ENCODE assay signal across 8 cellular contexts in the genomic region with DNA sequence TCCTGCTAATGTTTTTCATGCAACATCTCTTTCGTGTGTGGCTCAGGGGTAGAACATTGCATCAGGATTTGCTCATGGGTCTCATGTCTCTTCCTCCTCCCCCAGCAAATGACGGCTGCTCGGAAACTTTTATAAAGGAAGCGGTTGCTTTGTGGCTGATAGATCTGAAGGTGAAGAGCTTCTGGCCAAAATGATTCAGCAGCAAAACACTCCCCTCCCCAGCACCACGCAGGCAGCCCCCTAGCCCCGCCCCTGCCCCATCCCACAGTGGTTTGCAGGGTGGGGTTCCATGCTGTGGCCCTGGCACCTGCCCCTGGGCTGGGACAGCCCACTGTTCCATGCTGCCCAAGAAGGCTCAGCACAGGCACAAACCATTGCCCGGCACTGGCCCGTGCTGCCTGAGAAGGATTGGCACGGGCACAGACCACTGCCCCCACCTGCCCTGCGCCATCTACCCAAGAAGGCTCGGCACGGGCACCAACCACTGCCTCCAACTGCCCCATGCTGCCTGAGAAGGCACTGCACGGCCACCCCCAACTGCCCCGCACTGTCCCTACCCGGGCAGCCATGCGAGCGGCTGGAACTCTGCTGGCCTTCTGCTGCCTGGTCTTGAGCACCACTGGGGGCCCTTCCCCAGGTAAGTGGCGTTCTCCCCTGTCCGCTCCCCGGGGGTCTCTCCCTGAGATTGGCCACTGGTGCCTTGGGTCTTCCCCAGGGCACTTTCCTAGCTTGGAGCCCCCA. TPM values are rescaled to one million over a fixed set of nuclear protein-coding genes. Genes with fewer than 3 reads are reported as not detected.
DNase-seq lines count a peak whose midpoint lies in the region; ATAC-seq and TF ChIP-seq lines count a peak whose summit lies in the region.

A gene with protein sequence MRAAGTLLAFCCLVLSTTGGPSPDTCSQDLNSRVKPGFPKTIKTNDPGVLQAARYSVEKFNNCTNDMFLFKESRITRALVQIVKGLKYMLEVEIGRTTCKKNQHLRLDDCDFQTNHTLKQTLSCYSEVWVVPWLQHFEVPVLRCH (plus strand): TSS at position 331 of the 741 bp plus-strand sequence. CDS start 237 bp downstream, at position 568.

- TF ChIP-seq EP300 in stomach (IDR thresholded peaks at IDR 0.05) = no peak

- CTCF ChIA-PET in OCI-LY7 (lab: Charles Lee; ENCODE audit: unreplicated experiment) = no interaction called here

- H3K9ac ChIP-seq in mucosa of rectum (ENCODE audit: low read depth in 1 of 2, low read length in 2 of 2) (peak within 1 kb of the TSS; percentile 32 to 38), MM.1S (ENCODE audit: low read length) (no peak within 1 kb of the TSS)

- H3K9me2 ChIP-seq in OCI-LY7 (ENCODE audit: insufficient read depth, low read length) = no peaks in the 10 kb centered on the region
- H3K9me2 ChIP-seq in MM.1S (replicated peaks; ENCODE audit: insufficient read depth, low read length) = no peaks in the 10 kb centered on the region

- BruUV-seq in OCI-LY7 (replicated peaks; lab: Mats Ljungman, UMichigan) = no TSS peak

- intact Hi-C loops in OCI-LY7 (cut with micrococcal nuclease; ENCODE audit: unreplicated experiment) = no loop called here
- intact Hi-C loops in activated T-helper 1 cell treated with anti-CD3 and anti-CD28 coated beads, Interleukin-12 subunit alpha, Interleukin-12 subunit beta, Interleukin-2, Interleukin-4 antibody, amounts not matched to agents 30 ng/mL and 10 ng/mL and 1 ng/mL, durations not matched to agents 14 hours and 24 hours and 36 hours (cut with micrococcal nuclease) = loop anchor here (1.0 to 5.0 kb wide), 9 partner anchors 18 to 747 kb away; a partner anchor contains a TSS
- intact Hi-C loops in stomach (cut with DNase I; ENCODE audit: low total_unique reads) = no loop called here

- TF ChIP-seq CTCF in OCI-LY7 (conservative IDR thresholded peaks at IDR 0.05; ENCODE audit: low read length) = no peak
- no peak for TF ChIP-seq CTCF in stomach (IDR thresholded peaks at IDR 0.05)
- no peak for TF ChIP-seq CTCF in MM.1S (IDR thresholded peaks at IDR 0.05; ENCODE audit: low read length)

- H3K4me3 ChIP-seq in OCI-LY7 (ENCODE audit: low read depth, low read length, poor library complexity, severe bottlenecking) = no peak within 1 kb of the TSS
- H3K4me3 ChIP-seq in mucosa of rectum (ENCODE audit: low read length in 2 of 2) = peak within 1 kb of the TSS; percentile 50 to 56
- peak within 1 kb of the TSS; percentile 9 to 38 (median 34) for H3K4me3 ChIP-seq in stomach
- H3K4me3 ChIP-seq in MM.1S (ENCODE audit: low read length) = no peak within 1 kb of the TSS

- H3K4me2 ChIP-seq in OCI-LY7 (ENCODE audit: low read length) (no peak within 1 kb of the TSS), MM.1S (ENCODE audit: low read depth, low read length) (no peak within 1 kb of the TSS)

- H4K20me1 ChIP-seq in OCI-LY7 (ENCODE audit: insufficient read depth, low read length) (no peaks in the 10 kb centered on the region), MM.1S (ENCODE audit: insufficient read depth, low read length) (no peaks in the 10 kb centered on the region)

- peak; percentile 4 for DNase-seq in OCI-LY7 (ENCODE audit: low spot score)
- DNase-seq in activated T-helper 1 cell treated with anti-CD3 and anti-CD28 coated beads, Interleukin-12 subunit alpha, Interleukin-12 subunit beta, Interleukin-2, Interleukin-4 antibody, amounts not matched to agents 30 ng/mL and 10 ng/mL and 1 ng/mL, durations not matched to agents 14 hours and 24 hours and 36 hours (ENCODE audit: low spot score) = peak; percentile 81
- DNase-seq in stomach = peak; percentile 49
- DNase-seq in COLO668 (lab: John Stamatoyannopoulos, UW; ENCODE audit: unreplicated experiment) = no peak
- DNase-seq in MM.1S = no peak
- DNase-seq in NCI-H1048 (lab: John Stamatoyannopoulos, UW) = no peak

- H3K9me3 ChIP-seq in OCI-LY7 (ENCODE audit: low read length) = no peaks in the 10 kb centered on the region
- H3K9me3 ChIP-seq in mucosa of rectum (ENCODE audit: control insufficient read depth in 2 of 2, low read length in 2 of 2) = no peaks in the 10 kb centered on the region
- H3K9me3 ChIP-seq in stomach = peaks cover 4 to 32% (median 10%) of the 10 kb centered on the region in 4 donors
- no peaks in the 10 kb centered on the region for H3K9me3 ChIP-seq in MM.1S (replicated peaks; ENCODE audit: insufficient read depth, low read length)

- peaks cover 57% of the 10 kb centered on the region for H3K36me3 Mint-ChIP-seq in activated T-helper 1 cell treated with anti-CD3 and anti-CD28 coated beads, Interleukin-12 subunit alpha, Interleukin-12 subunit beta, Interleukin-2, Interleukin-4 antibody, amounts not matched to agents 30 ng/mL and 10 ng/mL and 1 ng/mL, durations not matched to agents 14 hours and 24 hours and 36 hours (ENCODE audit: low read depth)

- H2AFZ ChIP-seq in OCI-LY7 (ENCODE audit: low read length) = no peak within 1 kb of the TSS
- H2AFZ ChIP-seq in MM.1S (ENCODE audit: low read length) = no peak within 1 kb of the TSS

- H3F3A ChIP-seq in MM.1S (ENCODE audit: insufficient read depth, low read length) = no peaks in the 10 kb centered on the region

- H3K27ac ChIP-seq in OCI-LY7 (ENCODE audit: low read depth, low read length, poor library complexity, severe bottlenecking) = no peak within 1 kb of the TSS
- peak within 1 kb of the TSS; percentile 58 to 61 for H3K27ac ChIP-seq in mucosa of rectum (ENCODE audit: low read depth in 2 of 2, low read length in 2 of 2)
- H3K27ac ChIP-seq in stomach = peak within 1 kb of the TSS; percentile 50 to 74 (median 64)
- H3K27ac ChIP-seq in MM.1S (ENCODE audit: low read length) = no peak within 1 kb of the TSS

- TF ChIP-seq POLR2A in stomach (IDR thresholded peaks at IDR 0.05) = no peak

- ATAC-seq in GM19043 (IDR thresholded peaks at IDR 0.05; ENCODE audit: low read depth, unreplicated experiment) = peak; percentile 65

- no peaks in the 10 kb centered on the region for H3K4me1 ChIP-seq in OCI-LY7 (ENCODE audit: insufficient read depth, low read length, poor library complexity, severe bottlenecking)
- H3K4me1 ChIP-seq in mucosa of rectum (ENCODE audit: control insufficient read depth in 2 of 2, insufficient read depth in 2 of 2, low read length in 2 of 2) = no peaks in the 10 kb centered on the region
- H3K4me1 ChIP-seq in stomach = peaks cover 0 to 9% (median 0%) of the 10 kb centered on the region in 4 donors
- no peaks in the 10 kb centered on the region for H3K4me1 ChIP-seq in MM.1S (ENCODE audit: low read length)

- peaks cover 74% of the 10 kb centered on the region for H3K4me1 Mint-ChIP-seq in activated T-helper 1 cell treated with anti-CD3 and anti-CD28 coated beads, Interleukin-12 subunit alpha, Interleukin-12 subunit beta, Interleukin-2, Interleukin-4 antibody, amounts not matched to agents 30 ng/mL and 10 ng/mL and 1 ng/mL, durations not matched to agents 14 hours and 24 hours and 36 hours (ENCODE audit: low read depth)

- peaks cover 46% of the 10 kb centered on the region for H3K9me3 Mint-ChIP-seq in activated T-helper 1 cell treated with anti-CD3 and anti-CD28 coated beads, Interleukin-12 subunit alpha, Interleukin-12 subunit beta, Interleukin-2, Interleukin-4 antibody, amounts not matched to agents 30 ng/mL and 10 ng/mL and 1 ng/mL, durations not matched to agents 14 hours and 24 hours and 36 hours

- 62 to 71% (median 70%) methylated on average over 12 to 20 of the region's 20 CpGs for WGBS in stomach, 5 donors

- H3K36me3 ChIP-seq in OCI-LY7 (ENCODE audit: insufficient read depth, low read length) = no peaks in the 10 kb centered on the region
- no peaks in the 10 kb centered on the region for H3K36me3 ChIP-seq in mucosa of rectum (ENCODE audit: control insufficient read depth in 2 of 2, insufficient read depth in 2 of 2, low read length in 2 of 2)
- H3K36me3 ChIP-seq in stomach = peaks cover 0 to 7% (median under 1%) of the 10 kb centered on the region in 4 donors
- H3K36me3 ChIP-seq in MM.1S (replicated peaks; ENCODE audit: insufficient read depth, low read length) = no peaks in the 10 kb centered on the region

- H3K27me3 ChIP-seq in mucosa of rectum (ENCODE audit: control insufficient read depth in 2 of 2, insufficient read depth in 2 of 2, low read length in 2 of 2) = no peaks in the 10 kb centered on the region
- peaks cover 0 to 14% (median 0%) of the 10 kb centered on the region in 3 donors for H3K27me3 ChIP-seq in stomach
- H3K27me3 ChIP-seq in MM.1S (replicated peaks; ENCODE audit: insufficient read depth, low read length) = no peaks in the 10 kb centered on the region

- peak within 1 kb of the TSS; percentile 99 for H3K27ac Mint-ChIP-seq in activated T-helper 1 cell treated with anti-CD3 and anti-CD28 coated beads, Interleukin-12 subunit alpha, Interleukin-12 subunit beta, Interleukin-2, Interleukin-4 antibody, amounts not matched to agents 30 ng/mL and 10 ng/mL and 1 ng/mL, durations not matched to agents 14 hours and 24 hours and 36 hours

- H3K4me3 Mint-ChIP-seq in activated T-helper 1 cell treated with anti-CD3 and anti-CD28 coated beads, Interleukin-12 subunit alpha, Interleukin-12 subunit beta, Interleukin-2, Interleukin-4 antibody, amounts not matched to agents 30 ng/mL and 10 ng/mL and 1 ng/mL, durations not matched to agents 14 hours and 24 hours and 36 hours = peak within 1 kb of the TSS; percentile 90

- POLR2A ChIA-PET in OCI-LY7 (lab: Charles Lee) = no interaction called here

- H3K79me2 ChIP-seq in OCI-LY7 (ENCODE audit: insufficient read depth, low read depth, low read length) (no peaks in the 10 kb centered on the region), MM.1S (ENCODE audit: low read length) (no peaks in the 10 kb centered on the region)

- H3K27me3 Mint-ChIP-seq in activated T-helper 1 cell treated with anti-CD3 and anti-CD28 coated beads, Interleukin-12 subunit alpha, Interleukin-12 subunit beta, Interleukin-2, Interleukin-4 antibody, amounts not matched to agents 30 ng/mL and 10 ng/mL and 1 ng/mL, durations not matched to agents 14 hours and 24 hours and 36 hours (ENCODE audit: insufficient read depth) = no peaks in the 10 kb centered on the region

RNA-seq across cellular contexts. Expression of the gene that starts here (rescaled TPM):
- total RNA-seq in OCI-LY7 (2014; rRNA removed; shearing (Covaris generic)) = not detected in 2 replicates
- not detected in 2 replicates for total RNA-seq in OCI-LY7 (2022)
- total RNA-seq in activated T-helper 1 cell treated with anti-CD3 and anti-CD28 coated beads, Interleukin-12 subunit alpha, Interleukin-12 subunit beta, Interleukin-2, Interleukin-4 antibody, amounts not matched to agents 30 ng/mL and 10 ng/mL and 1 ng/mL, durations not matched to agents 14 hours and 24 hours and 36 hours = 127 and 133 TPM in 2 replicates
- total RNA-seq in stomach = 1 to 10 TPM in 3 of 5 donors, under 1 TPM in 1, not detected in 1; 0.87 to 4.5 (median 2.0) TPM
- polyA plus RNA-seq in stomach = 1 to 10 TPM; 2.5 to 8.3 (median 4.9) TPM

Comparison
In these comparisons a context has a peak if more than half of its experiments do, and no peak if none do; other contexts are left out.
1. RNA of the gene that starts here (total RNA-seq): 127 to 133 TPM in activated T-helper 1 cell treated with anti-CD3 and anti-CD28 coated beads, Interleukin-12 subunit alpha, Interleukin-12 subunit beta, Interleukin-2, Interleukin-4 antibody, amounts not matched to agents 30 ng/mL and 10 ng/mL and 1 ng/mL, durations not matched to agents 14 hours and 24 hours and 36 hours; 0.87 to 4.5 TPM in stomach and not detected in OCI-LY7; every median in the first group is over 10 times any median in the second.
2. Peak in DNase-seq in OCI-LY7; RNA of the gene not detected or under 1 TPM.
3. DNase-seq: peak in activated T-helper 1 cell treated with anti-CD3 and anti-CD28 coated beads, Interleukin-12 subunit alpha, Interleukin-12 subunit beta, Interleukin-2, Interleukin-4 antibody, amounts not matched to agents 30 ng/mL and 10 ng/mL and 1 ng/mL, durations not matched to agents 14 hours and 24 hours and 36 hours (single experiment) and stomach (single experiment); none in COLO668 (single experiment), MM.1S (single experiment) and NCI-H1048 (single experiment).
4. H3K27ac ChIP-seq: peak in mucosa of rectum (2 of 2) and stomach (5 of 5); none in OCI-LY7 (single experiment) and MM.1S (single experiment).
5. H3K4me3 ChIP-seq: peak in mucosa of rectum (2 of 2) and stomach (4 of 4); none in OCI-LY7 (single experiment) and MM.1S (single experiment).